ENCODE assay signal across 24 cellular contexts in genomic region chr2:207870814-207871213, GRCh38.
"Had no signal": no experiment of that assay in that cellular context is flagged by ENCODE, and none has a peak within 500 bp of the region (broad histone marks: within the 10 kb centered on the region; RNA-seq: fewer than 3 reads in every experiment).

No MANE protein-coding gene starts in this region.

- ATAC-seq: activated CD4-positive, alpha-beta T cell treated with anti-CD3 and anti-CD28 coated beads for 36 hours; activated CD8-positive, alpha-beta T cell treated with anti-CD3 and anti-CD28 coated beads, Interleukin-2, amount 10 ng/mL, durations not matched to agents 7 days and 5 days; activated naive CD4-positive, alpha-beta T cell treated with anti-CD3 and anti-CD28 coated beads, Interleukin-2, amount 50 U/mL, for 72 hours; activated T-cell treated with anti-CD3 and anti-CD28 coated beads, Interleukin-2, amount 50 U/mL, for 72 hours; naive thymus-derived CD8-positive, alpha-beta T cell; right cardiac atrium; stimulated activated effector memory CD8-positive, alpha-beta T cell treated with anti-CD3 and anti-CD28 coated beads, Interleukin-12 subunit alpha, Interleukin-12 subunit beta, amount 100 ng/mL, for 72 hours had no signal

- H3K4me3 ChIP-seq: breast epithelium, left ventricle myocardium inferior, skin epidermis, thoracic aorta, vagina had no signal

- DNase-seq: activated CD4-positive, alpha-beta T cell treated with anti-CD3 and anti-CD28 coated beads for 36 hours; activated CD4-positive, CD25-positive, alpha-beta regulatory T cell; activated CD8-positive, alpha-beta T cell treated with anti-CD3 and anti-CD28 coated beads, Interleukin-2, amount 10 ng/mL, durations not matched to agents 7 days and 5 days; activated naive CD4-positive, alpha-beta T cell; activated T-cell treated with anti-CD3 and anti-CD28 coated beads for 4 hours; activated T-cell treated with anti-CD3 and anti-CD28 coated beads, Interleukin-2, amount 50 U/mL, for 72 hours; central memory CD4-positive, alpha-beta T cell; dermis blood vessel endothelial cell; effector CD4-positive, alpha-beta T cell; left ventricle myocardium inferior; midbrain; naive thymus-derived CD8-positive, alpha-beta T cell; posterior cingulate gyrus; right cardiac atrium; stimulated activated CD4-positive, alpha-beta T cell treated with anti-CD3 and anti-CD28 coated beads, Interleukin-12 subunit alpha, Interleukin-12 subunit beta, amount 100 ng/mL, for 4 hours; stimulated activated CD4-positive, alpha-beta T cell treated with anti-CD3 and anti-CD28 coated beads, Interleukin-4, amount 100 ng/mL, for 1 hour had no signal

- H3K27ac ChIP-seq: breast epithelium, left ventricle myocardium inferior, vagina had no signal

- H3K4me3 Mint-ChIP-seq: activated CD4-positive, alpha-beta T cell treated with anti-CD3 and anti-CD28 coated beads for 36 hours; activated CD8-positive, alpha-beta T cell treated with anti-CD3 and anti-CD28 coated beads, Interleukin-2, amount 10 ng/mL, durations not matched to agents 7 days and 5 days; activated T-cell treated with anti-CD3 and anti-CD28 coated beads, Interleukin-2, amount 50 U/mL, for 72 hours; naive thymus-derived CD8-positive, alpha-beta T cell; neural crest cell; stimulated activated effector memory CD8-positive, alpha-beta T cell treated with anti-CD3 and anti-CD28 coated beads, Interleukin-12 subunit alpha, Interleukin-12 subunit beta, amount 100 ng/mL, for 72 hours; stimulated activated naive CD8-positive, alpha-beta T cell treated with anti-CD3 and anti-CD28 coated beads, Interleukin-15, Interleukin-2, amounts not matched to agents 100 ng/mL and 50 ng/mL, for 24 hours had no signal

- H3K4me1 ChIP-seq: breast epithelium, left ventricle myocardium inferior, vagina had no signal

- H3K27ac Mint-ChIP-seq: activated CD4-positive, alpha-beta T cell treated with anti-CD3 and anti-CD28 coated beads for 36 hours; activated CD8-positive, alpha-beta T cell treated with anti-CD3 and anti-CD28 coated beads, Interleukin-2, amount 10 ng/mL, durations not matched to agents 7 days and 5 days; activated naive CD4-positive, alpha-beta T cell treated with anti-CD3 and anti-CD28 coated beads, Interleukin-2, amount 50 U/mL, for 72 hours; activated T-cell treated with anti-CD3 and anti-CD28 coated beads, Interleukin-2, amount 50 U/mL, for 72 hours; naive thymus-derived CD8-positive, alpha-beta T cell; stimulated activated effector memory CD8-positive, alpha-beta T cell treated with anti-CD3 and anti-CD28 coated beads, Interleukin-12 subunit alpha, Interleukin-12 subunit beta, amount 100 ng/mL, for 72 hours; stimulated activated naive CD8-positive, alpha-beta T cell treated with anti-CD3 and anti-CD28 coated beads, Interleukin-15, Interleukin-2, amounts not matched to agents 100 ng/mL and 50 ng/mL, for 24 hours had no signal

- H3K27me3 ChIP-seq: breast epithelium, vagina had no signal

- H3K9me3 Mint-ChIP-seq: activated naive CD4-positive, alpha-beta T cell treated with anti-CD3 and anti-CD28 coated beads, Interleukin-2, amount 50 U/mL, for 72 hours; activated T-cell treated with anti-CD3 and anti-CD28 coated beads, Interleukin-2, amount 50 U/mL, for 72 hours; naive thymus-derived CD8-positive, alpha-beta T cell; neural crest cell; stimulated activated effector memory CD8-positive, alpha-beta T cell treated with anti-CD3 and anti-CD28 coated beads, Interleukin-12 subunit alpha, Interleukin-12 subunit beta, amount 100 ng/mL, for 72 hours; stimulated activated naive CD8-positive, alpha-beta T cell treated with anti-CD3 and anti-CD28 coated beads, Interleukin-15, Interleukin-2, amounts not matched to agents 100 ng/mL and 50 ng/mL, for 24 hours had no signal

- H3K9me3 ChIP-seq: breast epithelium, left ventricle myocardium inferior, thoracic aorta, vagina had no signal

- H3K4me1 Mint-ChIP-seq: activated CD4-positive, alpha-beta T cell treated with anti-CD3 and anti-CD28 coated beads for 36 hours; stimulated activated effector memory CD8-positive, alpha-beta T cell treated with anti-CD3 and anti-CD28 coated beads, Interleukin-12 subunit alpha, Interleukin-12 subunit beta, amount 100 ng/mL, for 72 hours had no signal

- H3K36me3 ChIP-seq: breast epithelium, left ventricle myocardium inferior, thoracic aorta, vagina had no signal

- H3K27me3 Mint-ChIP-seq: activated CD4-positive, alpha-beta T cell treated with anti-CD3 and anti-CD28 coated beads for 36 hours; naive thymus-derived CD8-positive, alpha-beta T cell; stimulated activated naive CD8-positive, alpha-beta T cell treated with anti-CD3 and anti-CD28 coated beads, Interleukin-15, Interleukin-2, amounts not matched to agents 100 ng/mL and 50 ng/mL, for 24 hours had no signal

- H3K36me3 Mint-ChIP-seq: activated naive CD4-positive, alpha-beta T cell treated with anti-CD3 and anti-CD28 coated beads, Interleukin-2, amount 50 U/mL, for 72 hours; stimulated activated effector memory CD8-positive, alpha-beta T cell treated with anti-CD3 and anti-CD28 coated beads, Interleukin-12 subunit alpha, Interleukin-12 subunit beta, amount 100 ng/mL, for 72 hours had no signal
